1 cellular context compared by ENCODE assay signal in genomic region chr6:37222125-37222967, GRCh38.
TF ChIP-seq lines count a peak whose summit lies in the region.

No MANE protein-coding gene starts in this region.

TF ChIP-seq in SK-N-SH, 30 proteins besides CTCF, POLR2A, EP300 and RAD21 (continued from another document):
- TF ChIP-seq ELF1 (IDR thresholded peaks at IDR 0.05) (no peak), TEAD4 (IDR thresholded peaks at IDR 0.05; ENCODE audit: borderline replicate concordance, insufficient read depth) (no peak), YY1 (IDR thresholded peaks at IDR 0.05; ENCODE audit: low read depth) (0 out of 2 replicates have a peak, but pooled peaks have one; percentile 36), EZH2phosphoT487 (IDR thresholded peaks at IDR 0.05; ENCODE audit: borderline replicate concordance, low read depth) (no peak), PBX3 (IDR thresholded peaks at IDR 0.05) (peak; percentile 86), POLR2AphosphoS5 (IDR thresholded peaks at IDR 0.05; ENCODE audit: low read depth, low read length) (peak; percentile 63), REST (IDR thresholded peaks at IDR 0.05; ENCODE audit: low read depth, low read length) (no peak), MAX (IDR thresholded peaks at IDR 0.05; ENCODE audit: low read depth) (peak; percentile 29; the same call in 1 of the 2 replicates), GATA2 (CRISPR knock-in tag; IDR thresholded peaks at IDR 0.05) (no peak), RFX5 (IDR thresholded peaks at IDR 0.05; ENCODE audit: low read length) (no peak), JUND (IDR thresholded peaks at IDR 0.05) (no peak), TAF1 (IDR thresholded peaks at IDR 0.05; ENCODE audit: borderline replicate concordance, low read depth, low read length) (no peak), NRF1 (IDR thresholded peaks at IDR 0.05; ENCODE audit: low read depth, low read length) (no peak), FOXJ3 (CRISPR knock-in tag; IDR thresholded peaks at IDR 0.05) (no peak), FOSL2 (IDR thresholded peaks at IDR 0.05; ENCODE audit: borderline replicate concordance, low read depth) (no peak), NFIC (IDR thresholded peaks at IDR 0.05; ENCODE audit: borderline replicate concordance) (0 out of 2 replicates have a peak, but pooled peaks have one; percentile 3), FOXM1 (IDR thresholded peaks at IDR 0.05; ENCODE audit: low read depth) (no peak), SIN3A (IDR thresholded peaks at IDR 0.05; ENCODE audit: borderline replicate concordance, low read depth, low read length) (no peak; the same call in 1 of the 2 replicates)
- TF ChIP-seq, protein P1, sequence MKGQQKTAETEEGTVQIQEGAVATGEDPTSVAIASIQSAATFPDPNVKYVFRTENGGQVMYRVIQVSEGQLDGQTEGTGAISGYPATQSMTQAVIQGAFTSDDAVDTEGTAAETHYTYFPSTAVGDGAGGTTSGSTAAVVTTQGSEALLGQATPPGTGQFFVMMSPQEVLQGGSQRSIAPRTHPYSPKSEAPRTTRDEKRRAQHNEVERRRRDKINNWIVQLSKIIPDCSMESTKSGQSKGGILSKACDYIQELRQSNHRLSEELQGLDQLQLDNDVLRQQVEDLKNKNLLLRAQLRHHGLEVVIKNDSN (IDR thresholded peaks at IDR 0.05; ENCODE audit: borderline replicate concordance, low read depth): no peak
- TF ChIP-seq, protein P2, sequence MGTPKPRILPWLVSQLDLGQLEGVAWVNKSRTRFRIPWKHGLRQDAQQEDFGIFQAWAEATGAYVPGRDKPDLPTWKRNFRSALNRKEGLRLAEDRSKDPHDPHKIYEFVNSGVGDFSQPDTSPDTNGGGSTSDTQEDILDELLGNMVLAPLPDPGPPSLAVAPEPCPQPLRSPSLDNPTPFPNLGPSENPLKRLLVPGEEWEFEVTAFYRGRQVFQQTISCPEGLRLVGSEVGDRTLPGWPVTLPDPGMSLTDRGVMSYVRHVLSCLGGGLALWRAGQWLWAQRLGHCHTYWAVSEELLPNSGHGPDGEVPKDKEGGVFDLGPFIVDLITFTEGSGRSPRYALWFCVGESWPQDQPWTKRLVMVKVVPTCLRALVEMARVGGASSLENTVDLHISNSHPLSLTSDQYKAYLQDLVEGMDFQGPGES (IDR thresholded peaks at IDR 0.05; ENCODE audit: low read depth, low read length): no peak
